Comparison of ENCODE assay signal across 8 cellular contexts in the genomic region with DNA sequence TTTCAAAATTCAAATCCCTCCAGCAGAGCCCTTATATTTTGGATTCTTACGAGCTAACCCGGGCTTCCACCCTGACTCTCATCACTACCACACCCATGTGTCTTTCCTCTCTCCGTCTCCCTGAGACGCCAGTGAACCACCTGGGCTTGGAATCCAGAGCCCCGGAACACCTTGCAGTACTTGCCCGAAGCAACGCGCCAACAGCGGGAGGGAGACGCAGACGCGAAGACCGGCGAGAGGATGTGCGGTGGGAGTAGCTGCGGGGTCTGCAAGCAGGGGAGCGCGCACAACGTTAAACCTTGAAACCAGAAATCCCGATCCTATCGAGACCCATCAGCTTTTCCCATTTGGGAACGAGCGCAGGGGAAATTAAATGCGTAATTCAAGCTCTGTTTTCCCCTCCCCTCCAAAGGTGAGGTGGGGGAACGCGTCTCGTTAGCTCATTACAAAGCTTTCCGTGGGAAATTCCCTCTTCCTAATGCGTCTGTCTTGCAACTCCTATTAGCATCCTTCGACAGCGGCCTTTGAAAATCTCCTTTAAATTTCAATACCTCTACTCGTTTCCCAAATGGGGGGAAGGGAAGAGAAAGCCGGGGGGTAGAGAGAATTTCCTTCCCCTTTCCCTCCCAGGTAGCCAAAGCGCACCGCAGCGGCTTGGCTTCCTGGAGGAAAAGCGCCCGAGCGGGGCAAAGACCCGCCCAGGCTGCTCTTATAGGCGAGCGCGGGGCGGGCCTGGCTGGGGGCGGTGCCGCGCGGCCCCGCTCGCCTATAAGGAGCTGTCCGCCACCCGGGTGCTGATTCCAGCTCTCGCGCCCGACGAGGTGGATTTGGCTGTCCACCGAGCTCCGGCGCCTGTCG. TPM values are rescaled to one million over a fixed set of nuclear protein-coding genes. Genes with fewer than 3 reads are reported as not detected.
A peak's percentile ranks its signal among the peaks of the same experiment; 100 is the strongest.
DNase-seq lines count a peak whose midpoint lies in the region; ATAC-seq and TF ChIP-seq lines count a peak whose summit lies in the region.

A gene (plus strand): TSS at position 797 of the 858 bp plus-strand sequence. CDS start 364 bp downstream, outside the sequence.

- no peaks in the 10 kb centered on the region for H3K79me2 ChIP-seq in osteoblast (ENCODE audit: insufficient read depth, low read length)

- DNase-seq in BE2C: peak; percentile 54
- DNase-seq in globus pallidus (ENCODE audit: low spot score): peak; percentile 20
- peak; percentile 80 for DNase-seq in osteoblast (ENCODE audit: insufficient read length, low spot score, missing footprints)

- peak within 1 kb of the TSS; percentile 65 for H3K4me3 ChIP-seq in BE2C (ENCODE audit: low read depth, low read length)
- H3K4me3 ChIP-seq in osteoblast (ENCODE audit: insufficient read depth, low read length): no peak within 1 kb of the TSS

- H3K9me3 ChIP-seq in BE2C: no peaks in the 10 kb centered on the region
- H3K9me3 ChIP-seq in osteoblast (ENCODE audit: low read depth, low read length): no peaks in the 10 kb centered on the region

- no peak for TF ChIP-seq CTCF in BE2C (IDR thresholded peaks at IDR 0.05; ENCODE audit: low read depth, low read length)
- TF ChIP-seq CTCF in osteoblast (IDR thresholded peaks at IDR 0.05; ENCODE audit: extremely low read depth, low read depth, low read length): no peak

- ATAC-seq in HG03354 (IDR thresholded peaks at IDR 0.05; ENCODE audit: poor library complexity, severe bottlenecking, unreplicated experiment) (peak; percentile 66), SK-N-SH treated with all-trans-retinoic acid at 6 μM for 48 hours (peak; percentile 67; the same call in 1 of the 3 replicates), HG03565 (IDR thresholded peaks at IDR 0.05; ENCODE audit: unreplicated experiment) (no peak), GM18519 (IDR thresholded peaks at IDR 0.05; ENCODE audit: low FRiP score, unreplicated experiment) (no peak), GM18517 (IDR thresholded peaks at IDR 0.05; ENCODE audit: unreplicated experiment) (no peak)

- H3K27ac ChIP-seq in osteoblast (ENCODE audit: low read depth, low read length): no peak within 1 kb of the TSS

- H4K20me1 ChIP-seq in osteoblast (ENCODE audit: insufficient read depth, low read length): no peaks in the 10 kb centered on the region

- no peak within 1 kb of the TSS for H3K4me2 ChIP-seq in osteoblast (ENCODE audit: insufficient read depth, low read length)

- H3K4me1 ChIP-seq in BE2C (no peaks in the 10 kb centered on the region), osteoblast (ENCODE audit: insufficient read depth, low read length) (no peaks in the 10 kb centered on the region)

- H3K36me3 ChIP-seq in BE2C (no peaks in the 10 kb centered on the region), osteoblast (ENCODE audit: insufficient read depth, low read length) (no peaks in the 10 kb centered on the region)

- no peak within 1 kb of the TSS for H2AFZ ChIP-seq in osteoblast (ENCODE audit: low read length)

- H3K27me3 ChIP-seq in BE2C (no peaks in the 10 kb centered on the region; the same call in 1 of the 2 replicates), osteoblast (ENCODE audit: insufficient read depth, low read length) (no peaks in the 10 kb centered on the region)

TF ChIP-seq in SK-N-SH treated with all-trans-retinoic acid at 6 μM for 48 hours, 23 proteins besides CTCF, POLR2A, EP300 and RAD21 (continues in another document):
- 0 out of 2 replicates have a peak, but pooled peaks have one; percentile 35 for TF ChIP-seq ZNF565 (CRISPR knock-in tag; conservative IDR thresholded peaks at IDR 0.05; ENCODE audit: low read depth)
- TF ChIP-seq PPARA (CRISPR knock-in tag; IDR thresholded peaks at IDR 0.05; ENCODE audit: borderline replicate concordance): no peak
- TF ChIP-seq, protein P1, sequence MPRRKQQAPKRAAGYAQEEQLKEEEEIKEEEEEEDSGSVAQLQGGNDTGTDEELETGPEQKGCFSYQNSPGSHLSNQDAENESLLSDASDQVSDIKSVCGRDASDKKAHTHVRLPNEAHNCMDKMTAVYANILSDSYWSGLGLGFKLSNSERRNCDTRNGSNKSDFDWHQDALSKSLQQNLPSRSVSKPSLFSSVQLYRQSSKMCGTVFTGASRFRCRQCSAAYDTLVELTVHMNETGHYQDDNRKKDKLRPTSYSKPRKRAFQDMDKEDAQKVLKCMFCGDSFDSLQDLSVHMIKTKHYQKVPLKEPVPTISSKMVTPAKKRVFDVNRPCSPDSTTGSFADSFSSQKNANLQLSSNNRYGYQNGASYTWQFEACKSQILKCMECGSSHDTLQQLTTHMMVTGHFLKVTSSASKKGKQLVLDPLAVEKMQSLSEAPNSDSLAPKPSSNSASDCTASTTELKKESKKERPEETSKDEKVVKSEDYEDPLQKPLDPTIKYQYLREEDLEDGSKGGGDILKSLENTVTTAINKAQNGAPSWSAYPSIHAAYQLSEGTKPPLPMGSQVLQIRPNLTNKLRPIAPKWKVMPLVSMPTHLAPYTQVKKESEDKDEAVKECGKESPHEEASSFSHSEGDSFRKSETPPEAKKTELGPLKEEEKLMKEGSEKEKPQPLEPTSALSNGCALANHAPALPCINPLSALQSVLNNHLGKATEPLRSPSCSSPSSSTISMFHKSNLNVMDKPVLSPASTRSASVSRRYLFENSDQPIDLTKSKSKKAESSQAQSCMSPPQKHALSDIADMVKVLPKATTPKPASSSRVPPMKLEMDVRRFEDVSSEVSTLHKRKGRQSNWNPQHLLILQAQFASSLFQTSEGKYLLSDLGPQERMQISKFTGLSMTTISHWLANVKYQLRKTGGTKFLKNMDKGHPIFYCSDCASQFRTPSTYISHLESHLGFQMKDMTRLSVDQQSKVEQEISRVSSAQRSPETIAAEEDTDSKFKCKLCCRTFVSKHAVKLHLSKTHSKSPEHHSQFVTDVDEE (CRISPR knock-in tag; IDR thresholded peaks at IDR 0.05): peak; percentile 15; the same call in 1 of the 2 replicates
- TF ChIP-seq, protein P2, sequence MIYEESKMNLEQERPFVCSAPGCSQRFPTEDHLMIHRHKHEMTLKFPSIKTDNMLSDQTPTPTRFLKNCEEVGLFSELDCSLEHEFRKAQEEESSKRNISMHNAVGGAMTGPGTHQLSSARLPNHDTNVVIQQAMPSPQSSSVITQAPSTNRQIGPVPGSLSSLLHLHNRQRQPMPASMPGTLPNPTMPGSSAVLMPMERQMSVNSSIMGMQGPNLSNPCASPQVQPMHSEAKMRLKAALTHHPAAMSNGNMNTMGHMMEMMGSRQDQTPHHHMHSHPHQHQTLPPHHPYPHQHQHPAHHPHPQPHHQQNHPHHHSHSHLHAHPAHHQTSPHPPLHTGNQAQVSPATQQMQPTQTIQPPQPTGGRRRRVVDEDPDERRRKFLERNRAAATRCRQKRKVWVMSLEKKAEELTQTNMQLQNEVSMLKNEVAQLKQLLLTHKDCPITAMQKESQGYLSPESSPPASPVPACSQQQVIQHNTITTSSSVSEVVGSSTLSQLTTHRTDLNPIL (CRISPR knock-in tag; IDR thresholded peaks at IDR 0.05; ENCODE audit: low read depth): no peak
- TF ChIP-seq BACH2 (CRISPR knock-in tag; IDR thresholded peaks at IDR 0.05; ENCODE audit: borderline replicate concordance): no peak
- TF ChIP-seq, protein P3, sequence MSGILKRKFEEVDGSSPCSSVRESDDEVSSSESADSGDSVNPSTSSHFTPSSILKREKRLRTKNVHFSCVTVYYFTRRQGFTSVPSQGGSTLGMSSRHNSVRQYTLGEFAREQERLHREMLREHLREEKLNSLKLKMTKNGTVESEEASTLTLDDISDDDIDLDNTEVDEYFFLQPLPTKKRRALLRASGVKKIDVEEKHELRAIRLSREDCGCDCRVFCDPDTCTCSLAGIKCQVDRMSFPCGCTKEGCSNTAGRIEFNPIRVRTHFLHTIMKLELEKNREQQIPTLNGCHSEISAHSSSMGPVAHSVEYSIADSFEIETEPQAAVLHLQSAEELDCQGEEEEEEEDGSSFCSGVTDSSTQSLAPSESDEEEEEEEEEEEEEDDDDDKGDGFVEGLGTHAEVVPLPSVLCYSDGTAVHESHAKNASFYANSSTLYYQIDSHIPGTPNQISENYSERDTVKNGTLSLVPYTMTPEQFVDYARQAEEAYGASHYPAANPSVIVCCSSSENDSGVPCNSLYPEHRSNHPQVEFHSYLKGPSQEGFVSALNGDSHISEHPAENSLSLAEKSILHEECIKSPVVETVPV (CRISPR knock-in tag; IDR thresholded peaks at IDR 0.05): no peak
- peak; percentile 85; the same call in 1 of the 2 replicates for TF ChIP-seq CSDC2 (CRISPR knock-in tag; IDR thresholded peaks at IDR 0.05)
- no peak for TF ChIP-seq RARB (CRISPR knock-in tag; IDR thresholded peaks at IDR 0.05)
- TF ChIP-seq OSR1 (CRISPR knock-in tag; IDR thresholded peaks at IDR 0.05): no peak
- TF ChIP-seq SNAI2 (CRISPR knock-in tag; IDR thresholded peaks at IDR 0.05): peak; percentile 76
- no peak for TF ChIP-seq ESRRG (CRISPR knock-in tag; IDR thresholded peaks at IDR 0.05)
- TF ChIP-seq, protein P4, sequence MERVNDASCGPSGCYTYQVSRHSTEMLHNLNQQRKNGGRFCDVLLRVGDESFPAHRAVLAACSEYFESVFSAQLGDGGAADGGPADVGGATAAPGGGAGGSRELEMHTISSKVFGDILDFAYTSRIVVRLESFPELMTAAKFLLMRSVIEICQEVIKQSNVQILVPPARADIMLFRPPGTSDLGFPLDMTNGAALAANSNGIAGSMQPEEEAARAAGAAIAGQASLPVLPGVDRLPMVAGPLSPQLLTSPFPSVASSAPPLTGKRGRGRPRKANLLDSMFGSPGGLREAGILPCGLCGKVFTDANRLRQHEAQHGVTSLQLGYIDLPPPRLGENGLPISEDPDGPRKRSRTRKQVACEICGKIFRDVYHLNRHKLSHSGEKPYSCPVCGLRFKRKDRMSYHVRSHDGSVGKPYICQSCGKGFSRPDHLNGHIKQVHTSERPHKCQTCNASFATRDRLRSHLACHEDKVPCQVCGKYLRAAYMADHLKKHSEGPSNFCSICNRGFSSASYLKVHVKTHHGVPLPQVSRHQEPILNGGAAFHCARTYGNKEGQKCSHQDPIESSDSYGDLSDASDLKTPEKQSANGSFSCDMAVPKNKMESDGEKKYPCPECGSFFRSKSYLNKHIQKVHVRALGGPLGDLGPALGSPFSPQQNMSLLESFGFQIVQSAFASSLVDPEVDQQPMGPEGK (CRISPR knock-in tag; IDR thresholded peaks at IDR 0.05; ENCODE audit: borderline replicate concordance): 0 out of 2 replicates have a peak, but pooled peaks have one; percentile 33
- no peak for TF ChIP-seq ZNF8 (CRISPR knock-in tag; IDR thresholded peaks at IDR 0.05)
- TF ChIP-seq ZFP3 (CRISPR knock-in tag; IDR thresholded peaks at IDR 0.05): peak; percentile 64
- TF ChIP-seq ISL1 (CRISPR knock-in tag; IDR thresholded peaks at IDR 0.05): no peak
- TF ChIP-seq ZC3H10 (CRISPR knock-in tag; IDR thresholded peaks at IDR 0.05): no peak
- no peak for TF ChIP-seq ZFP30 (CRISPR knock-in tag; IDR thresholded peaks at IDR 0.05)
- no peak for TF ChIP-seq TCF4 (CRISPR knock-in tag; IDR thresholded peaks at IDR 0.05; ENCODE audit: borderline replicate concordance)

RNA-seq across cellular contexts. Expression of the gene that starts here (rescaled TPM):
- 3.4 TPM for polyA plus RNA-seq in BE2C (2012; ENCODE audit: insufficient read depth, insufficient read length, low read depth)
- total RNA-seq in osteoblast: not detected in 2 replicates

Comparison
In these comparisons a context has a peak if more than half of its experiments do, and no peak if none do; other contexts are left out.
1. Peak in DNase-seq in osteoblast; RNA of the gene not detected or under 1 TPM.
2. DNase-seq: peak in every context shown above with its lines; median percentile 80 in osteoblast; 54 in BE2C; 20 in globus pallidus.
3. ATAC-seq: peak in HG03354 (single experiment) and SK-N-SH treated with all-trans-retinoic acid at 6 μM for 48 hours (single experiment); none in HG03565 (single experiment), GM18519 (single experiment) and GM18517 (single experiment).